In genomic region chr17:77214743-77215142, GRCh38 we compare ENCODE assay signal across 8 cellular contexts.
DNase-seq lines count a peak whose midpoint lies in the region; ATAC-seq and TF ChIP-seq lines count a peak whose summit lies in the region.

No MANE protein-coding gene starts in this region.

- no peaks in the 10 kb centered on the region for H3K27me3 ChIP-seq in OCI-LY3 (ENCODE audit: low read depth, low read length)

- H3K4me3 ChIP-seq in OCI-LY3 (ENCODE audit: low read length) = no peak overlapping the region
- no peak overlapping the region for H3K4me3 ChIP-seq in choroid plexus epithelial cell (ENCODE audit: low read depth, low read length)

- H2AFZ ChIP-seq in OCI-LY3 (ENCODE audit: low read depth, low read length) = no peak overlapping the region

- DNase-seq in ELF-1 (ENCODE audit: low read depth, low spot score) (peak; percentile 70), choroid plexus epithelial cell (ENCODE audit: low read depth) (peak; percentile 42), lung microvascular endothelial cell (ENCODE audit: low read depth in 2 of 2) (peak; percentile 43 to 63)

- H3K36me3 ChIP-seq in OCI-LY3 (replicated peaks; ENCODE audit: low read depth, low read length) = peaks cover 72% of the 10 kb centered on the region

- H3K9ac ChIP-seq in OCI-LY3 (ENCODE audit: low read length) = no peak overlapping the region

- H3K27ac ChIP-seq in 22Rv1 = no peak overlapping the region
- no peak overlapping the region for H3K27ac ChIP-seq in OCI-LY3 (ENCODE audit: low read length)

- peaks cover 53% of the 10 kb centered on the region for H4K20me1 ChIP-seq in OCI-LY3 (ENCODE audit: insufficient read depth, low read length)

- H3K4me2 ChIP-seq in OCI-LY3 (ENCODE audit: low read length) = no peak overlapping the region

- H3K4me1 ChIP-seq in OCI-LY3 (ENCODE audit: low read length) = peaks cover 33% of the 10 kb centered on the region

- TF ChIP-seq CTCF in 22Rv1 (IDR thresholded peaks at IDR 0.05) (peak; percentile 55), OCI-LY3 (IDR thresholded peaks at IDR 0.05; ENCODE audit: low read depth, low read length) (peak; percentile 63), choroid plexus epithelial cell (conservative IDR thresholded peaks at IDR 0.05; ENCODE audit: low read depth, low read length) (peak; percentile 57)

- no peaks in the 10 kb centered on the region for H3K79me2 ChIP-seq in OCI-LY3 (ENCODE audit: low read length)

- H3K9me3 ChIP-seq in OCI-LY3 (ENCODE audit: insufficient read depth, low read length) = no peaks in the 10 kb centered on the region

- ATAC-seq in HG03045 (IDR thresholded peaks at IDR 0.05; ENCODE audit: unreplicated experiment) = no peak
- ATAC-seq in GM18519 (IDR thresholded peaks at IDR 0.05; ENCODE audit: low FRiP score, unreplicated experiment) = no peak
- ATAC-seq in HG02885 (IDR thresholded peaks at IDR 0.05; ENCODE audit: poor library complexity, unreplicated experiment) = no peak
